8 cellular contexts compared by ENCODE assay signal in genomic region chr1:152440635-152441471, GRCh38. TPM values are rescaled to one million over a fixed set of nuclear protein-coding genes. Genes with fewer than 3 reads are reported as not detected.
A peak's percentile ranks its signal among the peaks of the same experiment; 100 is the strongest.
DNase-seq lines count a peak whose midpoint lies in the region; ATAC-seq and TF ChIP-seq lines count a peak whose summit lies in the region.

No MANE protein-coding gene starts in this region.

- TF ChIP-seq CTCF in BE2C (IDR thresholded peaks at IDR 0.05; ENCODE audit: low read depth, low read length): peak; percentile 91

- H3K9me3 ChIP-seq in BE2C: no peaks in the 10 kb centered on the region

- H3K36me3 ChIP-seq in BE2C: no peaks in the 10 kb centered on the region

- DNase-seq in BE2C: peak; percentile 72
- DNase-seq in NCI-H526 (lab: John Stamatoyannopoulos, UW): peak; percentile 50 to 87
- DNase-seq in activated CD4-positive, alpha-beta T cell treated with anti-CD3 and anti-CD28 coated beads, Interleukin-2, amount 50 U/mL, for 1 hour: peak; percentile 63
- DNase-seq in effector CD4-positive, alpha-beta T cell: peak; percentile 53
- DNase-seq in middle frontal gyrus (ENCODE audit: extremely low spot score, low spot score): peak; percentile 47
- DNase-seq in stimulated activated CD8-positive, alpha-beta memory T cell treated with anti-CD3 and anti-CD28 coated beads, Interleukin-7, amount 100 ng/mL, for 1 hour (ENCODE audit: low read depth in 2 of 2): peak; percentile 27 to 38

- H3K4me1 ChIP-seq in BE2C: no peaks in the 10 kb centered on the region

- no peaks in the 10 kb centered on the region for H3K27me3 ChIP-seq in BE2C

- ATAC-seq in GM18907 (IDR thresholded peaks at IDR 0.05; ENCODE audit: unreplicated experiment) (peak; percentile 96), HG03159 (IDR thresholded peaks at IDR 0.05; ENCODE audit: unreplicated experiment) (peak; percentile 97)

- no peak overlapping the region for H3K4me3 ChIP-seq in BE2C (ENCODE audit: low read depth, low read length)

RNA-seq across cellular contexts. Expression of gene CRNN, which starts 26.8 kb away (rescaled TPM):
- not detected for polyA plus RNA-seq in BE2C (2012; ENCODE audit: insufficient read depth, insufficient read length, low read depth)
